30 cellular contexts compared by ENCODE assay signal in the genomic region with DNA sequence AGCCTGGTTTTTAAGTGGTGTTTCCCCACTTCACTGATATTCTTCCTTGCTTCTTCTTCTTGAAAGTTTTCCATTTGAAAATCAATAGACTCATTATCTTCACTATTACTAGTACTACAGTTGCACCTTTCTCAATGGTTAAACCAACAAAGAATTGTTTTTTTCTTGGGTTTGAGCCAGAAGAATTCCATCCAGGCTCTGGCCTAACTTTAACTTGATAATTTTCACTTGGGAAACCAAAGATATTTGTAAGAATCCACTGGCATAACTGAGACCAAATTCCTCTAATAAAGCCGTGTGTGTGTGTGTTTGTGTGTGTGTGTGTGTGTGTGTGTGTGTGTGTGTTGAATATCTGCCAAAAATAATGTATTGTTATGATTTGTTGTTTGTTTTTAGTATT.
A peak's percentile ranks its signal among the peaks of the same experiment; 100 is the strongest.
DNase-seq lines count a peak whose midpoint lies in the region; ATAC-seq, FAIRE-seq and TF ChIP-seq lines count a peak whose summit lies in the region.
"Had no signal": no experiment of that assay in that cellular context is flagged by ENCODE, and none has a peak within 500 bp of the region (broad histone marks: within the 10 kb centered on the region; RNA-seq: fewer than 3 reads in every experiment).

No MANE protein-coding gene starts in this region.

- no peak for ATAC-seq in HG02763 (IDR thresholded peaks at IDR 0.05; ENCODE audit: unreplicated experiment)
- ATAC-seq: A549; CD8-positive, alpha-beta T cell; GM12878; PC-3; Right ventricle myocardium inferior had no signal

- H4K20me1 ChIP-seq in endothelial cell of umbilical vein (replicated peaks; ENCODE audit: control insufficient read depth, extremely low read depth, insufficient read depth, low read length), result no peaks in the 10 kb centered on the region

- no peak overlapping the region for H3K27ac ChIP-seq in endothelial cell of umbilical vein (ENCODE audit: insufficient read depth, low read depth, low read length)
- H3K27ac ChIP-seq: A549, C4-2B, SJCRH30 had no signal

- H2AFZ ChIP-seq in endothelial cell of umbilical vein (ENCODE audit: low read depth, low read length), result no peak overlapping the region

- no peaks in the 10 kb centered on the region for H3K27me3 ChIP-seq in endothelial cell of umbilical vein (ENCODE audit: control insufficient read depth in 2 of 2, insufficient read depth in 2 of 2, low read length in 2 of 2)
- H3K27me3 ChIP-seq: SJCRH30 had no signal

- DNase-seq in astrocyte of the hippocampus (ENCODE audit: low read depth, low spot score), result peak; percentile 46
- DNase-seq in endothelial cell of umbilical vein (ENCODE audit: low read depth, low spot score), result peak; percentile 24
- peak; percentile 24 for DNase-seq in myocyte (ENCODE audit: low read depth)
- DNase-seq in GM19239 (ENCODE audit: insufficient read length, low spot score), result no peak
- DNase-seq in germinal center (ENCODE audit: low spot score), result no peak
- no peak for DNase-seq in NCI-H1436 treated with DMSO at 0.1 percent for 48 hours (lab: John Stamatoyannopoulos, UW)
- DNase-seq: Caco-2; CD8-positive, alpha-beta T cell; DMS79; EL; GDM1; GOT3; HFFc6; KBM-7; MV-4-11; NCI-H1105; NCI-H2029; NCI-H446; NCI-H526; NCI-H82; NK-92 treated with Interleukin-12 subunit alpha and Interleukin-12 subunit beta, amount 100 ng/mL, for 24 hours; SJCRH30 had no signal

- H3K4me2 ChIP-seq in endothelial cell of umbilical vein (ENCODE audit: insufficient read depth, low read length), result no peak overlapping the region
- H3K4me2 ChIP-seq: A549 had no signal

- TF ChIP-seq CTCF in endothelial cell of umbilical vein (IDR thresholded peaks at IDR 0.05; ENCODE audit: extremely low read depth in 1 of 2, insufficient read depth in 1 of 2, low read depth in 1 of 2, low read length in 2 of 2), result no peak

- no peaks in the 10 kb centered on the region for H3K9me1 ChIP-seq in endothelial cell of umbilical vein (replicated peaks; ENCODE audit: control insufficient read depth, extremely low read depth, insufficient read depth, low read length)

- H3K79me2 ChIP-seq in endothelial cell of umbilical vein (ENCODE audit: control insufficient read depth, insufficient read depth, low read length), result no peaks in the 10 kb centered on the region

- peaks cover 0 to 2% of the 10 kb centered on the region in 2 experiments for H3K36me3 ChIP-seq in endothelial cell of umbilical vein (ENCODE audit: control insufficient read depth in 2 of 2, extremely low read depth in 1 of 2, insufficient read depth in 2 of 2, low read length in 2 of 2)
- H3K36me3 ChIP-seq: HAP-1, SJCRH30 had no signal

- no peak for TF ChIP-seq POLR2A in endothelial cell of umbilical vein (IDR thresholded peaks at IDR 0.05; ENCODE audit: low read depth, low read length)

- H3K4me3 ChIP-seq in endothelial cell of umbilical vein (replicated peaks in 1 of 3; ENCODE audit: insufficient read depth in 1 of 3, low read depth in 1 of 3, low read length in 3 of 3), result no peak overlapping the region
- H3K4me3 ChIP-seq: A549, GM12878, HAP-1, SJCRH30 had no signal

- no peaks in the 10 kb centered on the region for H3K4me1 ChIP-seq in endothelial cell of umbilical vein (ENCODE audit: control insufficient read depth, extremely low read depth, insufficient read depth, low read length)
- H3K4me1 ChIP-seq: A549, Caco-2, HAP-1, SJCRH30 had no signal

- no peak overlapping the region for H3K9ac ChIP-seq in endothelial cell of umbilical vein (replicated peaks; ENCODE audit: extremely low read depth, insufficient read depth, low read length)

- intact Hi-C loops in endothelial cell of umbilical vein (cut with micrococcal nuclease), result no loop called here

- H3K9me3 ChIP-seq in endothelial cell of umbilical vein (replicated peaks; ENCODE audit: control insufficient read depth, insufficient read depth, low read length), result no peaks in the 10 kb centered on the region
- H3K9me3 ChIP-seq: A549, Caco-2, HAP-1, SJCRH30 had no signal

- CTCF ChIA-PET in endothelial cell of umbilical vein (lab: Charles Lee), result no interaction called here

- POLR2A ChIA-PET in endothelial cell of umbilical vein (lab: Charles Lee), result no interaction called here

- no TSS peak for BruUV-seq in endothelial cell of umbilical vein (replicated peaks; lab: Mats Ljungman, UMichigan)

- FAIRE-seq in endothelial cell of umbilical vein (lab: Jason Lieb, UNC) (no peak), GM19239 (lab: Jason Lieb, UNC) (no peak)
- FAIRE-seq: A549, GM12878, HTR-8/SVneo had no signal

- dilution Hi-C loops in endothelial cell of umbilical vein (cut with MboI; ENCODE audit: extremely low pct_ligation_motif_present, low sequenced_read_pairs), result no loop called here

TF ChIP-seq in endothelial cell of umbilical vein, 7 proteins besides CTCF, POLR2A, EP300 and RAD21:
- TF ChIP-seq EZH2 (IDR thresholded peaks at IDR 0.05; ENCODE audit: borderline replicate concordance, low read depth, low read length, severe bottlenecking), result no peak
- no peak for TF ChIP-seq MYC (IDR thresholded peaks at IDR 0.05; ENCODE audit: low read depth, low read length)
- no peak for TF ChIP-seq JUN (IDR thresholded peaks at IDR 0.05; ENCODE audit: borderline replicate concordance, insufficient read depth, insufficient read length, low read depth)
- TF ChIP-seq, protein P1, sequence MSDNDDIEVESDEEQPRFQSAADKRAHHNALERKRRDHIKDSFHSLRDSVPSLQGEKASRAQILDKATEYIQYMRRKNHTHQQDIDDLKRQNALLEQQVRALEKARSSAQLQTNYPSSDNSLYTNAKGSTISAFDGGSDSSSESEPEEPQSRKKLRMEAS (IDR thresholded peaks at IDR 0.05; ENCODE audit: insufficient read depth, insufficient read length), result no peak
- TF ChIP-seq POLR2AphosphoS5 (IDR thresholded peaks at IDR 0.05; ENCODE audit: insufficient read depth, low read depth, low read length), result no peak

Comparison
In these comparisons a context has a peak if more than half of its experiments do, and no peak if none do; other contexts are left out.
1. DNase-seq: peak in astrocyte of the hippocampus (single experiment), endothelial cell of umbilical vein (single experiment) and myocyte (single experiment); none in GM19239 (single experiment), germinal center (single experiment) and NCI-H1436 treated with DMSO at 0.1 percent for 48 hours (single experiment).